32 cellular contexts compared by ENCODE assay signal in genomic region chr13:42370229-42370628, GRCh38.
"Had no signal": no experiment of that assay in that cellular context is flagged by ENCODE, and none has a peak within 500 bp of the region (broad histone marks: within the 10 kb centered on the region; RNA-seq: fewer than 3 reads in every experiment).

No MANE protein-coding gene starts in this region.

- H3K27me3 Mint-ChIP-seq: activated CD4-positive, alpha-beta memory T cell treated with anti-CD3 and anti-CD28 coated beads for 36 hours; activated CD8-positive, alpha-beta memory T cell treated with anti-CD3 and anti-CD28 coated beads, Interleukin-2, amount 10 ng/mL, durations not matched to agents 7 days and 5 days; activated naive CD4-positive, alpha-beta T cell treated with anti-CD3 and anti-CD28 coated beads, Interleukin-2, amount 50 U/mL, for 24 hours; activated naive CD8-positive, alpha-beta T cell treated with anti-CD3 and anti-CD28 coated beads for 36 hours; activated naive CD8-positive, alpha-beta T cell treated with anti-CD3 and anti-CD28 coated beads, Interleukin-2, amount 50 U/mL, for 24 hours; brain; T-cell had no signal

- H3K4me1 ChIP-seq: adrenal gland, ascending aorta, breast epithelium, colonic mucosa, esophagus squamous epithelium, gastroesophageal sphincter, heart right ventricle had no signal

- H3K4me3 ChIP-seq: adrenal gland, ascending aorta, breast epithelium, cardiac muscle cell, colonic mucosa, esophagus squamous epithelium, gastroesophageal sphincter, heart right ventricle, hepatocyte had no signal

- H3K36me3 ChIP-seq: adrenal gland, ascending aorta, cardiac muscle cell, colonic mucosa, esophagus squamous epithelium, gastroesophageal sphincter, heart right ventricle had no signal

- H3K27ac Mint-ChIP-seq: activated CD8-positive, alpha-beta T cell treated with anti-CD3 and anti-CD28 coated beads, Interleukin-2, amount 10 ng/mL, durations not matched to agents 7 days and 5 days; activated naive CD4-positive, alpha-beta T cell treated with anti-CD3 and anti-CD28 coated beads, Interleukin-2, amount 50 U/mL, for 24 hours; activated naive CD8-positive, alpha-beta T cell treated with anti-CD3 and anti-CD28 coated beads for 36 hours; brain; T-cell; T-helper 1 cell treated with Interleukin-12 subunit alpha and Interleukin-12 subunit beta and Interleukin-4 antibody, amounts not matched to agents 30 μg/mL and 1 μg/mL, for 36 hours; WTC11 had no signal

- H3K9me3 ChIP-seq: adrenal gland, ascending aorta, breast epithelium, colonic mucosa, esophagus squamous epithelium, gastroesophageal sphincter, heart right ventricle had no signal

- H3K4me3 Mint-ChIP-seq: activated CD4-positive, alpha-beta memory T cell treated with anti-CD3 and anti-CD28 coated beads for 36 hours; activated CD8-positive, alpha-beta memory T cell treated with anti-CD3 and anti-CD28 coated beads, Interleukin-2, amount 10 ng/mL, durations not matched to agents 7 days and 5 days; activated CD8-positive, alpha-beta T cell treated with anti-CD3 and anti-CD28 coated beads, Interleukin-2, amount 10 ng/mL, durations not matched to agents 7 days and 5 days; activated naive CD4-positive, alpha-beta T cell treated with anti-CD3 and anti-CD28 coated beads, Interleukin-2, amount 50 U/mL, for 24 hours; activated naive CD8-positive, alpha-beta T cell treated with anti-CD3 and anti-CD28 coated beads for 36 hours; activated naive CD8-positive, alpha-beta T cell treated with anti-CD3 and anti-CD28 coated beads, Interleukin-2, amount 50 U/mL, for 24 hours; activated T-helper 1 cell treated with anti-CD3 and anti-CD28 coated beads, Interleukin-12 subunit alpha, Interleukin-12 subunit beta, Interleukin-2, Interleukin-4 antibody, amounts not matched to agents 30 ng/mL and 10 ng/mL and 1 ng/mL, durations not matched to agents 14 hours and 24 hours and 36 hours; brain; T-cell; T-helper 1 cell treated with Interleukin-12 subunit alpha and Interleukin-12 subunit beta and Interleukin-4 antibody, amounts not matched to agents 30 μg/mL and 1 μg/mL, for 36 hours; WTC11 had no signal

- H3K36me3 Mint-ChIP-seq: activated CD4-positive, alpha-beta memory T cell treated with anti-CD3 and anti-CD28 coated beads for 36 hours; activated naive CD4-positive, alpha-beta T cell treated with anti-CD3 and anti-CD28 coated beads, Interleukin-2, amount 50 U/mL, for 24 hours; brain; T-cell; WTC11 had no signal

- H3K27me3 ChIP-seq: adrenal gland, ascending aorta, breast epithelium, cardiac muscle cell, colonic mucosa, gastroesophageal sphincter, heart right ventricle, hepatocyte had no signal

- H3K9me3 Mint-ChIP-seq: activated CD4-positive, alpha-beta memory T cell treated with anti-CD3 and anti-CD28 coated beads for 36 hours; activated naive CD4-positive, alpha-beta T cell treated with anti-CD3 and anti-CD28 coated beads, Interleukin-2, amount 50 U/mL, for 24 hours; brain; T-cell; T-helper 1 cell treated with Interleukin-12 subunit alpha and Interleukin-12 subunit beta and Interleukin-4 antibody, amounts not matched to agents 30 μg/mL and 1 μg/mL, for 36 hours had no signal

- DNase-seq: activated CD4-positive, alpha-beta memory T cell treated with anti-CD3 and anti-CD28 coated beads for 36 hours; activated CD4-positive, alpha-beta T cell treated with anti-CD3 and anti-CD28 coated beads for 1 hour; activated CD8-positive, alpha-beta memory T cell treated with anti-CD3 and anti-CD28 coated beads, Interleukin-2, amount 10 ng/mL, durations not matched to agents 7 days and 5 days; activated CD8-positive, alpha-beta memory T cell treated with anti-CD3 and anti-CD28 coated beads, Interleukin-2, amount 50 U/mL, for 4 hours; activated CD8-positive, alpha-beta T cell treated with anti-CD3 and anti-CD28 coated beads, Interleukin-2, amount 10 ng/mL, durations not matched to agents 7 days and 5 days; activated gamma-delta T cell; activated naive CD4-positive, alpha-beta T cell; activated naive CD8-positive, alpha-beta T cell treated with anti-CD3 and anti-CD28 coated beads for 36 hours; activated naive CD8-positive, alpha-beta T cell treated with anti-CD3 and anti-CD28 coated beads, Interleukin-2, amount 50 U/mL, for 24 hours; activated T-cell treated with anti-CD3 and anti-CD28 coated beads, Interleukin-2, amount 50 U/mL, for 1 hour; activated T-cell treated with anti-CD3 and anti-CD28 coated beads, Interleukin-2, amount 50 U/mL, for 48 hours; adrenal gland; central memory CD4-positive, alpha-beta T cell; cerebellar nuclear complex; colonic mucosa; effector CD8-positive, alpha-beta T cell; esophagus squamous epithelium; foreskin melanocyte; heart right ventricle; T-cell had no signal

- H3K27ac ChIP-seq: adrenal gland, ascending aorta, breast epithelium, cardiac muscle cell, colonic mucosa, epithelial cell of prostate, esophagus squamous epithelium, gastroesophageal sphincter, heart right ventricle, hepatocyte, VCaP had no signal
